2 cellular contexts compared by ENCODE assay signal in genomic region chr14:70333289-70333688, GRCh38.
TF ChIP-seq lines count a peak whose summit lies in the region.

No MANE protein-coding gene starts in this region.

TF ChIP-seq in HEK293, 187 proteins besides CTCF, POLR2A, EP300 and RAD21:
- TF ChIP-seq, protein P1, sequence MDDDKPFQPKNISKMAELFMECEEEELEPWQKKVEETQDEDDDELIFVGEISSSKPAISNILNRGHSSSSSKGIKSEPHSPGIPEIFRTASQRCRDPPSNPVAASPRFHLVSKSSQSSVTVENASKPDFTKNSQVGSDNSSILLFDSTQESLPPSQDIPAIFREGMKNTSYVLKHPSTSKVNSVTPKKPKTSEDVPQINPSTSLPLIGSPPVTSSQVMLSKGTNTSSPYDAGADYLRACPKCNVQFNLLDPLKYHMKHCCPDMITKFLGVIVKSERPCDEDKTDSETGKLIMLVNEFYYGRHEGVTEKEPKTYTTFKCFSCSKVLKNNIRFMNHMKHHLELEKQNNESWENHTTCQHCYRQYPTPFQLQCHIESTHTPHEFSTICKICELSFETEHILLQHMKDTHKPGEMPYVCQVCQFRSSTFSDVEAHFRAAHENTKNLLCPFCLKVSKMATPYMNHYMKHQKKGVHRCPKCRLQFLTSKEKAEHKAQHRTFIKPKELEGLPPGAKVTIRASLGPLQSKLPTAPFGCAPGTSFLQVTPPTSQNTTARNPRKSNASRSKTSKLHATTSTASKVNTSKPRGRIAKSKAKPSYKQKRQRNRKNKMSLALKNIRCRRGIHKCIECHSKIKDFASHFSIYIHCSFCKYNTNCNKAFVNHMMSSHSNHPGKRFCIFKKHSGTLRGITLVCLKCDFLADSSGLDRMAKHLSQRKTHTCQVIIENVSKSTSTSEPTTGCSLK (tag by site-specific recombination; IDR thresholded peaks at IDR 0.05) = 0 out of 2 replicates have a peak, but pooled peaks have one; percentile 43
- no peak for TF ChIP-seq PBX3 (CRISPR knock-in tag; IDR thresholded peaks at IDR 0.05)
TF ChIP-seq in HEK293: peak in this region for 1.

TF ChIP-seq in GM12878, 131 proteins besides CTCF, POLR2A, EP300 and RAD21 (continued from another document):
- TF ChIP-seq, protein P2, sequence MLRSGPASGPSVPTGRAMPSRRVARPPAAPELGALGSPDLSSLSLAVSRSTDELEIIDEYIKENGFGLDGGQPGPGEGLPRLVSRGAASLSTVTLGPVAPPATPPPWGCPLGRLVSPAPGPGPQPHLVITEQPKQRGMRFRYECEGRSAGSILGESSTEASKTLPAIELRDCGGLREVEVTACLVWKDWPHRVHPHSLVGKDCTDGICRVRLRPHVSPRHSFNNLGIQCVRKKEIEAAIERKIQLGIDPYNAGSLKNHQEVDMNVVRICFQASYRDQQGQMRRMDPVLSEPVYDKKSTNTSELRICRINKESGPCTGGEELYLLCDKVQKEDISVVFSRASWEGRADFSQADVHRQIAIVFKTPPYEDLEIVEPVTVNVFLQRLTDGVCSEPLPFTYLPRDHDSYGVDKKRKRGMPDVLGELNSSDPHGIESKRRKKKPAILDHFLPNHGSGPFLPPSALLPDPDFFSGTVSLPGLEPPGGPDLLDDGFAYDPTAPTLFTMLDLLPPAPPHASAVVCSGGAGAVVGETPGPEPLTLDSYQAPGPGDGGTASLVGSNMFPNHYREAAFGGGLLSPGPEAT (IDR thresholded peaks at IDR 0.05; ENCODE audit: low read depth) = 0 out of 2 replicates have a peak, but pooled peaks have one; percentile 14
- TF ChIP-seq PBX3 (IDR thresholded peaks at IDR 0.05; ENCODE audit: insufficient replicate concordance, low read depth, low read length) = no peak
